ENCODE assay signal across 1 cellular context in genomic region chr19:14540741-14541525, GRCh38.
TF ChIP-seq lines count a peak whose summit lies in the region.

No MANE protein-coding gene starts in this region.

TF ChIP-seq in H1, 55 proteins besides CTCF, POLR2A, EP300 and RAD21:
- TF ChIP-seq CEBPB (IDR thresholded peaks at IDR 0.05; ENCODE audit: low read depth, low read length): no peak
- TF ChIP-seq SIN3A (conservative IDR thresholded peaks at IDR 0.05 in 1 of 2, IDR thresholded peaks at IDR 0.05 in 1 of 2; ENCODE audit: low read depth in 1 of 2, low read length in 2 of 2): no peak
- TF ChIP-seq RFX5 (IDR thresholded peaks at IDR 0.05; ENCODE audit: borderline replicate concordance, low read depth, low read length): no peak
- no peak for TF ChIP-seq JUND (IDR thresholded peaks at IDR 0.05; ENCODE audit: low read length)
- TF ChIP-seq MAFK (IDR thresholded peaks at IDR 0.05; ENCODE audit: low read depth, low read length): no peak
- TF ChIP-seq BACH1 (IDR thresholded peaks at IDR 0.05; ENCODE audit: low read length): no peak
- TF ChIP-seq SUZ12 (IDR thresholded peaks at IDR 0.05; ENCODE audit: low read length): no peak
- TF ChIP-seq CHD7 (IDR thresholded peaks at IDR 0.05; ENCODE audit: insufficient replicate concordance, low read length): no peak
